Comparison of ENCODE assay signal across 9 cellular contexts in the genomic region with DNA sequence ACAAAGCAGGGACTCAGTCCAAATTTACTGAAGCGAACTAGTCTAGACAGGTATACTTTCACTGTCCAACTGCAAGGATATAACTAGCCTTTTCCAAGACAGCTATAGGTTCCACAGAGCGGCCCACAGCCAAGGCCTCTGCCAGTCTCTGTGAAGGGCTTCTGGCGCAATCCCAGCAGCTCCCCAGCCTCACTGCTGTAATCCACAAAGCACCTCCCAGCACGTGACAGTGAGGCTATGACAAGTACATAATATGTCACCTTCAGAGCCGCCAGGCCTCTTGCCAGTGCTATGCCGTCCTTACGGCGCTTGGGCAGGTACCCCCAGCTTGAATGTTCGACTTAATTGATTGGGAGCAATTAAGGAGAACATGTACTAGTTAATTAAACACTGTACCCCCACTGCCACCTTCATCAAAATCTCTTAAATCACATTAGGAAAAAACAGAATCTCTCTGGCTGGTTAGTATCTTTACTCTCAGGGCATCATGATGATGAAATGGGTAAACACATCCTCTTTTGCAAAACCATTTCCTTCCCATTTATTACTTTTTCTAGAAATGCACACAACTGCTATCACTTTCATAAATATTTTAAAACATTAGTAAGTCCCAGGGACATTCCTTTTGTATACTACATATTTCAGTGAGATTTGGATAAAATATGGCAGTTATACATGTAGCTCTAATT.
DNase-seq lines count a peak whose midpoint lies in the region; ATAC-seq, FAIRE-seq and TF ChIP-seq lines count a peak whose summit lies in the region.
"Had no signal": no experiment of that assay in that cellular context is flagged by ENCODE, and none has a peak within 500 bp of the region (broad histone marks: within the 10 kb centered on the region; RNA-seq: fewer than 3 reads in every experiment).

No MANE protein-coding gene starts in this region.

- H3K4me1 ChIP-seq in A549 (peaks cover 48% of the 10 kb centered on the region), right atrium auricular region (peaks cover 0 to 41% of the 10 kb centered on the region in 2 donors), small intestine (ENCODE audit: control insufficient read depth in 2 of 2, insufficient read depth in 1 of 2, low read depth in 1 of 2, low read length in 1 of 2) (peaks cover 4 to 7% of the 10 kb centered on the region in 2 donors)

- TF ChIP-seq CTCF in A549 (IDR thresholded peaks at IDR 0.05), result no peak
- TF ChIP-seq CTCF in right atrium auricular region (IDR thresholded peaks at IDR 0.05), result no peak

- H3K9me3 ChIP-seq in A549 (no peaks in the 10 kb centered on the region), right atrium auricular region (no peaks in the 10 kb centered on the region), small intestine (ENCODE audit: control insufficient read depth, low read depth) (no peaks in the 10 kb centered on the region)

- CTCF ChIA-PET in A549 (lab: Yijun Ruan, JAX), result interaction anchor here (1.3 to 1.7 kb wide), 2 partner anchors 419 to 430 kb away, joined by 4 to 5 read pairs; no protein-coding TSS in a partner anchor

- no peak for ATAC-seq in A549
- peak; percentile 39 for ATAC-seq in GM21576 (IDR thresholded peaks at IDR 0.05; ENCODE audit: unreplicated experiment)
- ATAC-seq in SK-N-SH treated with all-trans-retinoic acid at 6 μM for 48 hours, result peak; percentile 54
- ATAC-seq: naive thymus-derived CD8-positive, alpha-beta T cell had no signal

- no peak overlapping the region for H3K4me3 ChIP-seq in A549
- H3K4me3 ChIP-seq in right atrium auricular region, result no peak overlapping the region
- H3K4me3 ChIP-seq in small intestine (ENCODE audit: low read depth in 1 of 2, low read length in 2 of 2), result no peak overlapping the region

- H3K4me2 ChIP-seq in A549, result no peak overlapping the region

- DNase-seq in A549 (ENCODE audit: low read depth in 1 of 2, low spot score in 1 of 2) (no peak), right atrium auricular region (ENCODE audit: low spot score) (peak; percentile 76), NCI-H748 treated with DMSO at 0.1 percent for 48 hours (lab: John Stamatoyannopoulos, UW) (no peak), SW 1271 (lab: John Stamatoyannopoulos, UW) (no peak), small intestine (no peak)
- no peak for DNase-seq in activated effector memory CD4-positive, alpha-beta T cell treated with Interleukin-2 at 50 U/mL for 16 hours

- TF ChIP-seq EP300 in A549 (IDR thresholded peaks at IDR 0.05), result no peak

- POLR2A ChIA-PET in A549 (lab: Yijun Ruan, JAX), result no interaction called here

- H3K27ac ChIP-seq in A549 (peak overlapping the region; percentile 53 to 89; a peak in 5 of 6 replicates), right atrium auricular region (peak overlapping the region; percentile 40 to 60), small intestine (ENCODE audit: low read depth in 1 of 2, low read length in 1 of 2) (peak overlapping the region in 1 of 2 donors; percentile 26)

- FAIRE-seq in A549 (lab: Jason Lieb, UNC) (no peak), small intestine (lab: Jason Lieb, UNC) (no peak)

- H3K27me3 ChIP-seq in right atrium auricular region (no peaks in the 10 kb centered on the region), small intestine (ENCODE audit: control insufficient read depth in 2 of 2, insufficient read depth in 2 of 2, low read length in 2 of 2) (no peaks in the 10 kb centered on the region)

- 83% methylated on average over 6 of the region's 9 CpGs for WGBS in A549 (ENCODE audit: missing lambda C conversion rate)
- 79 to 88% (median 82%) methylated on average over 9 of the region's 9 CpGs for whole genome bisulfite sequencing in small intestine, 3 donors

- H3K36me3 ChIP-seq in right atrium auricular region (no peaks in the 10 kb centered on the region), small intestine (ENCODE audit: control insufficient read depth in 2 of 2, insufficient read depth in 2 of 2, low read length in 2 of 2) (no peaks in the 10 kb centered on the region)

- no peak for TF ChIP-seq POLR2A in A549 (IDR thresholded peaks at IDR 0.05; ENCODE audit: low read length)

- no peak for TF ChIP-seq RAD21 in A549 (conservative IDR thresholded peaks at IDR 0.05 in 1 of 2, IDR thresholded peaks at IDR 0.05 in 1 of 2)

TF ChIP-seq in A549, 52 proteins besides CTCF, POLR2A, EP300 and RAD21:
- TF ChIP-seq FOSL2 (IDR thresholded peaks at IDR 0.05), result no peak
- TF ChIP-seq FOSL2 (CRISPR knock-in tag; IDR thresholded peaks at IDR 0.05), result no peak
- no peak for TF ChIP-seq MAZ (IDR thresholded peaks at IDR 0.05; ENCODE audit: borderline replicate concordance, low read depth, low read length)
- TF ChIP-seq CHD4 (IDR thresholded peaks at IDR 0.05; ENCODE audit: borderline replicate concordance), result no peak
- TF ChIP-seq RCOR1 (IDR thresholded peaks at IDR 0.05; ENCODE audit: low read depth, low read length), result no peak
- TF ChIP-seq, protein P1, sequence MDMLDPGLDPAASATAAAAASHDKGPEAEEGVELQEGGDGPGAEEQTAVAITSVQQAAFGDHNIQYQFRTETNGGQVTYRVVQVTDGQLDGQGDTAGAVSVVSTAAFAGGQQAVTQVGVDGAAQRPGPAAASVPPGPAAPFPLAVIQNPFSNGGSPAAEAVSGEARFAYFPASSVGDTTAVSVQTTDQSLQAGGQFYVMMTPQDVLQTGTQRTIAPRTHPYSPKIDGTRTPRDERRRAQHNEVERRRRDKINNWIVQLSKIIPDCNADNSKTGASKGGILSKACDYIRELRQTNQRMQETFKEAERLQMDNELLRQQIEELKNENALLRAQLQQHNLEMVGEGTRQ (IDR thresholded peaks at IDR 0.05), result no peak
- no peak for TF ChIP-seq ZC3H11A (IDR thresholded peaks at IDR 0.05)
- TF ChIP-seq, protein P2, sequence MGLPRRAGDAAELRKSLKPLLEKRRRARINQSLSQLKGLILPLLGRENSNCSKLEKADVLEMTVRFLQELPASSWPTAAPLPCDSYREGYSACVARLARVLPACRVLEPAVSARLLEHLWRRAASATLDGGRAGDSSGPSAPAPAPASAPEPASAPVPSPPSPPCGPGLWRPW (IDR thresholded peaks at IDR 0.05), result no peak
TF ChIP-seq in A549: peak in this region for 0.

TF ChIP-seq in SK-N-SH treated with all-trans-retinoic acid at 6 μM for 48 hours, 23 proteins besides CTCF, POLR2A, EP300 and RAD21 (continues in another document):
- TF ChIP-seq OSR1 (CRISPR knock-in tag; IDR thresholded peaks at IDR 0.05) (no peak), CSRNP3 (CRISPR knock-in tag; IDR thresholded peaks at IDR 0.05) (no peak), ZNF70 (CRISPR knock-in tag; IDR thresholded peaks at IDR 0.05) (no peak), TCF4 (CRISPR knock-in tag; IDR thresholded peaks at IDR 0.05; ENCODE audit: borderline replicate concordance) (no peak), ZNF8 (CRISPR knock-in tag; IDR thresholded peaks at IDR 0.05) (no peak), GLIS3 (CRISPR knock-in tag; IDR thresholded peaks at IDR 0.05) (no peak), CSDC2 (CRISPR knock-in tag; IDR thresholded peaks at IDR 0.05) (no peak), SNAI2 (CRISPR knock-in tag; IDR thresholded peaks at IDR 0.05) (no peak)
- TF ChIP-seq, protein P3, sequence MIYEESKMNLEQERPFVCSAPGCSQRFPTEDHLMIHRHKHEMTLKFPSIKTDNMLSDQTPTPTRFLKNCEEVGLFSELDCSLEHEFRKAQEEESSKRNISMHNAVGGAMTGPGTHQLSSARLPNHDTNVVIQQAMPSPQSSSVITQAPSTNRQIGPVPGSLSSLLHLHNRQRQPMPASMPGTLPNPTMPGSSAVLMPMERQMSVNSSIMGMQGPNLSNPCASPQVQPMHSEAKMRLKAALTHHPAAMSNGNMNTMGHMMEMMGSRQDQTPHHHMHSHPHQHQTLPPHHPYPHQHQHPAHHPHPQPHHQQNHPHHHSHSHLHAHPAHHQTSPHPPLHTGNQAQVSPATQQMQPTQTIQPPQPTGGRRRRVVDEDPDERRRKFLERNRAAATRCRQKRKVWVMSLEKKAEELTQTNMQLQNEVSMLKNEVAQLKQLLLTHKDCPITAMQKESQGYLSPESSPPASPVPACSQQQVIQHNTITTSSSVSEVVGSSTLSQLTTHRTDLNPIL (CRISPR knock-in tag; IDR thresholded peaks at IDR 0.05; ENCODE audit: low read depth), result no peak
- TF ChIP-seq, protein P4, sequence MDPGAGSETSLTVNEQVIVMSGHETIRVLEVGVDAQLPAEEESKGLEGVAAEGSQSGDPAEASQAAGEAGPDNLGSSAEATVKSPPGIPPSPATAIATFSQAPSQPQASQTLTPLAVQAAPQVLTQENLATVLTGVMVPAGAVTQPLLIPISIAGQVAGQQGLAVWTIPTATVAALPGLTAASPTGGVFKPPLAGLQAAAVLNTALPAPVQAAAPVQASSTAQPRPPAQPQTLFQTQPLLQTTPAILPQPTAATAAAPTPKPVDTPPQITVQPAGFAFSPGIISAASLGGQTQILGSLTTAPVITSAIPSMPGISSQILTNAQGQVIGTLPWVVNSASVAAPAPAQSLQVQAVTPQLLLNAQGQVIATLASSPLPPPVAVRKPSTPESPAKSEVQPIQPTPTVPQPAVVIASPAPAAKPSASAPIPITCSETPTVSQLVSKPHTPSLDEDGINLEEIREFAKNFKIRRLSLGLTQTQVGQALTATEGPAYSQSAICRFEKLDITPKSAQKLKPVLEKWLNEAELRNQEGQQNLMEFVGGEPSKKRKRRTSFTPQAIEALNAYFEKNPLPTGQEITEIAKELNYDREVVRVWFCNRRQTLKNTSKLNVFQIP (CRISPR knock-in tag; IDR thresholded peaks at IDR 0.05; ENCODE audit: borderline replicate concordance, low read depth), result no peak

Comparison
In these comparisons a context has a peak if more than half of its experiments do, and no peak if none do; other contexts are left out.
1. ATAC-seq: peak in GM21576 (single experiment) and SK-N-SH treated with all-trans-retinoic acid at 6 μM for 48 hours (single experiment); none in A549 (0 of 2).